1 cellular context compared by ENCODE assay signal in genomic region chr17:77792626-77793025, GRCh38.
TF ChIP-seq lines count a peak whose summit lies in the region.

No MANE protein-coding gene starts in this region.

TF ChIP-seq in GM23338, 12 proteins besides CTCF, POLR2A, EP300 and RAD21 (continued from another document):
- TF ChIP-seq ZNF462 (CRISPR knock-in tag; IDR thresholded peaks at IDR 0.05) (no peak), ZNF331 (CRISPR knock-in tag; IDR thresholded peaks at IDR 0.05; ENCODE audit: low read depth) (no peak), NANOG (IDR thresholded peaks at IDR 0.05; ENCODE audit: borderline replicate concordance) (no peak), CREB1 (CRISPR knock-in tag; IDR thresholded peaks at IDR 0.05; ENCODE audit: low read depth) (no peak), JUNB (IDR thresholded peaks at IDR 0.05; ENCODE audit: unreplicated experiment) (no peak), ZNF114 (CRISPR knock-in tag; IDR thresholded peaks at IDR 0.05) (no peak), EZH2 (IDR thresholded peaks at IDR 0.05; ENCODE audit: low read depth, unreplicated experiment) (no peak), STAT1 (IDR thresholded peaks at IDR 0.05; ENCODE audit: unreplicated experiment) (no peak)
TF ChIP-seq in GM23338: peak in this region for 0.
